ENCODE assay signal across 8 cellular contexts in genomic region chr19:41792513-41793413, GRCh38. TPM values are rescaled to one million over a fixed set of nuclear protein-coding genes. Genes with fewer than 3 reads are reported as not detected.
DNase-seq lines count a peak whose midpoint lies in the region; ATAC-seq and TF ChIP-seq lines count a peak whose summit lies in the region.

No MANE protein-coding gene starts in this region.

- no peaks in the 10 kb centered on the region for H3K9me2 ChIP-seq in SK-N-SH

- DNase-seq in BJ (ENCODE audit: low read depth): no peak
- DNase-seq in HCEC 1CT: peak; percentile 44
- DNase-seq in SK-N-SH: peak; percentile 50
- DNase-seq in adrenal gland: peak in 4 of 7 donors; percentile 29 to 47 (median 37)
- peak; percentile 49 for DNase-seq in iPS DF 4.7 (ENCODE audit: extremely low read depth, low spot score)
- DNase-seq in stimulated activated CD4-positive, alpha-beta T cell treated with anti-CD3 and anti-CD28 coated beads, Interleukin-4, amount 100 ng/mL, for 4 hours: peak; percentile 28 to 52

- H3K36me3 ChIP-seq in BJ (ENCODE audit: control insufficient read depth, insufficient read depth, low read length) (no peaks in the 10 kb centered on the region), SK-N-SH (replicated peaks in 1 of 2; ENCODE audit: control insufficient read depth in 1 of 2, insufficient read depth in 2 of 2, low read length in 1 of 2) (no peaks in the 10 kb centered on the region), adrenal gland (replicated peaks in 1 of 2) (no peaks in the 10 kb centered on the region)

- intact Hi-C loops in adrenal gland (cut with DNase I): no loop called here

- no peak overlapping the region for H3K4me2 ChIP-seq in SK-N-SH

- ATAC-seq in HG03442 (IDR thresholded peaks at IDR 0.05; ENCODE audit: unreplicated experiment) (no peak), HG02938 (IDR thresholded peaks at IDR 0.05; ENCODE audit: unreplicated experiment) (no peak)

- POLR2A ChIA-PET in BJ (lab: Charles Lee) (no interaction called here), SK-N-SH (lab: Yijun Ruan, JAX) (no interaction called here)

- no peak for TF ChIP-seq POLR2A in adrenal gland (IDR thresholded peaks at IDR 0.05)

- TF ChIP-seq CTCF in BJ (IDR thresholded peaks at IDR 0.05; ENCODE audit: insufficient read depth, low read depth, low read length) (peak; percentile 64), SK-N-SH (IDR thresholded peaks at IDR 0.05) (peak; percentile 67), adrenal gland (IDR thresholded peaks at IDR 0.05) (peak; percentile 25 to 53 (median 42))

- WGBS in SK-N-SH (ENCODE audit: low lambda C conversion rate): 5% methylated on average over 21 of the region's 22 CpGs
- WGBS in adrenal gland, 4 donors: 24 to 29% (median 26%) methylated on average over 22 of the region's 22 CpGs

- H3K4me3 ChIP-seq in BJ (ENCODE audit: low read depth, low read length) (no peak overlapping the region), SK-N-SH (ENCODE audit: low read depth in 2 of 2, low read length in 1 of 2) (no peak overlapping the region), adrenal gland (no peak overlapping the region)

- H3K79me2 ChIP-seq in SK-N-SH (ENCODE audit: insufficient read depth): no peaks in the 10 kb centered on the region

- CTCF ChIA-PET in BJ (lab: Yijun Ruan, JAX): interaction anchor here (0.8 to 7.8 kb wide), 10 partner anchors 10 to 160 kb away, joined by 3 to 89 read pairs (median 4); no protein-coding TSS in a partner anchor
- CTCF ChIA-PET in SK-N-SH (lab: Yijun Ruan, JAX): interaction anchor here (0.6 to 4.4 kb wide), 28 partner anchors 8 to 222 kb away, joined by 3 to 33 read pairs (median 4); partner anchors contain the start of gene CEACAM6

- H4K20me1 ChIP-seq in SK-N-SH (ENCODE audit: insufficient read depth): no peaks in the 10 kb centered on the region

- no peak for TF ChIP-seq EP300 in SK-N-SH (IDR thresholded peaks at IDR 0.05; ENCODE audit: borderline replicate concordance in 1 of 2, low read depth in 1 of 2, low read length in 1 of 2)

- H3K27ac ChIP-seq in SK-N-SH (ENCODE audit: low read depth in 2 of 2, low read length in 1 of 2): no peak overlapping the region
- H3K27ac ChIP-seq in adrenal gland: no peak overlapping the region

- no peaks in the 10 kb centered on the region for H3F3A ChIP-seq in SK-N-SH (replicated peaks; ENCODE audit: insufficient read depth)

- peak; percentile 47 for TF ChIP-seq RAD21 in SK-N-SH (IDR thresholded peaks at IDR 0.05; ENCODE audit: low read length)

- H3K9me3 ChIP-seq in SK-N-SH: no peaks in the 10 kb centered on the region
- no peaks in the 10 kb centered on the region for H3K9me3 ChIP-seq in adrenal gland (replicated peaks in 1 of 3)

- no peak overlapping the region for H3K9ac ChIP-seq in SK-N-SH

- H2AFZ ChIP-seq in SK-N-SH (ENCODE audit: low read depth): no peak overlapping the region

- H3K4me1 ChIP-seq in SK-N-SH (ENCODE audit: control insufficient read depth in 1 of 2, insufficient read depth in 2 of 2, low read depth in 1 of 2, low read length in 1 of 2) (no peaks in the 10 kb centered on the region), adrenal gland (replicated peaks in 1 of 2) (no peaks in the 10 kb centered on the region)

- H3K27me3 ChIP-seq in BJ (ENCODE audit: control insufficient read depth, insufficient read depth, low read length) (peaks cover 4% of the 10 kb centered on the region), SK-N-SH (ENCODE audit: insufficient read depth) (peaks cover 41% of the 10 kb centered on the region; the same call in 1 of the 2 replicates), adrenal gland (peaks cover 15% of the 10 kb centered on the region)

TF ChIP-seq in SK-N-SH, 30 proteins besides CTCF, POLR2A, EP300 and RAD21:
- TF ChIP-seq SMC3 (IDR thresholded peaks at IDR 0.05; ENCODE audit: low read depth, low read length) (peak; percentile 57), RFX5 (IDR thresholded peaks at IDR 0.05; ENCODE audit: low read length) (no peak), EZH2phosphoT487 (IDR thresholded peaks at IDR 0.05; ENCODE audit: borderline replicate concordance, low read depth) (no peak)

RNA-seq across cellular contexts. Expression of gene CEACAM3, which starts 3.6 kb away (rescaled TPM):
- polyA plus RNA-seq in BJ (2011; rRNA removed): not detected in 2 replicates
- polyA minus RNA-seq in BJ (2011; rRNA and poly(A)+ RNA removed): not detected in 2 replicates
- not detected in 2 replicates for polyA plus RNA-seq in SK-N-SH (2012; rRNA removed)
- not detected in 2 replicates for polyA plus RNA-seq in SK-N-SH (2012; cell fraction: cytosol; rRNA removed)
- polyA plus RNA-seq in SK-N-SH (2012; cell fraction: nucleus; rRNA removed): not detected in 2 replicates
- total RNA-seq in adrenal gland: under 1 TPM in 2 of 8 donors, not detected in 6; 0.68 to 0.99 TPM
- polyA plus RNA-seq in adrenal gland: under 1 TPM in 2 of 3 donors, not detected in 1; 0.30 to 0.32 TPM

RNA-seq across cellular contexts. Expression of gene CEACAM6, which starts 37.4 kb away (rescaled TPM):
- polyA plus RNA-seq in BJ (2011; rRNA removed): not detected in 2 replicates
- not detected in 2 replicates for polyA minus RNA-seq in BJ (2011; rRNA and poly(A)+ RNA removed)
- not detected in 2 replicates for polyA plus RNA-seq in SK-N-SH (2012; rRNA removed)
- polyA plus RNA-seq in SK-N-SH (2012; cell fraction: cytosol; rRNA removed): not detected in 2 replicates
- not detected in 2 replicates for polyA plus RNA-seq in SK-N-SH (2012; cell fraction: nucleus; rRNA removed)
- total RNA-seq in adrenal gland: under 1 TPM in 4 of 8 donors, not detected in 4; 0.14 to 0.76 (median 0.42) TPM
- polyA plus RNA-seq in adrenal gland: under 1 TPM in 2 of 3 donors, not detected in 1; 0.13 to 0.24 TPM

RNA-seq across cellular contexts. Expression of gene LYPD4, which starts 51.7 kb away (rescaled TPM):
- not detected in 2 replicates for polyA plus RNA-seq in BJ (2011; rRNA removed)
- not detected in 2 replicates for polyA minus RNA-seq in BJ (2011; rRNA and poly(A)+ RNA removed)
- not detected in 2 replicates for polyA plus RNA-seq in SK-N-SH (2012; rRNA removed)
- not detected in 2 replicates for polyA plus RNA-seq in SK-N-SH (2012; cell fraction: cytosol; rRNA removed)
- not detected in 2 replicates for polyA plus RNA-seq in SK-N-SH (2012; cell fraction: nucleus; rRNA removed)
- total RNA-seq in adrenal gland: not detected
- under 1 TPM in 1 of 3 donors, not detected in 2; 0.08 TPM for polyA plus RNA-seq in adrenal gland

RNA-seq across cellular contexts. Expression of gene DMRTC2, which starts 52.1 kb away (rescaled TPM):
- polyA plus RNA-seq in BJ (2011; rRNA removed) (not detected in 2 replicates), SK-N-SH (2012; rRNA removed) (not detected in 2 replicates), adrenal gland (not detected)
- not detected in 2 replicates for polyA minus RNA-seq in BJ (2011; rRNA and poly(A)+ RNA removed)
- polyA plus RNA-seq in SK-N-SH (2012; cell fraction: cytosol; rRNA removed): not detected in 2 replicates
- polyA plus RNA-seq in SK-N-SH (2012; cell fraction: nucleus; rRNA removed): not detected in 2 replicates
- not detected for total RNA-seq in adrenal gland
